In the genomic region with DNA sequence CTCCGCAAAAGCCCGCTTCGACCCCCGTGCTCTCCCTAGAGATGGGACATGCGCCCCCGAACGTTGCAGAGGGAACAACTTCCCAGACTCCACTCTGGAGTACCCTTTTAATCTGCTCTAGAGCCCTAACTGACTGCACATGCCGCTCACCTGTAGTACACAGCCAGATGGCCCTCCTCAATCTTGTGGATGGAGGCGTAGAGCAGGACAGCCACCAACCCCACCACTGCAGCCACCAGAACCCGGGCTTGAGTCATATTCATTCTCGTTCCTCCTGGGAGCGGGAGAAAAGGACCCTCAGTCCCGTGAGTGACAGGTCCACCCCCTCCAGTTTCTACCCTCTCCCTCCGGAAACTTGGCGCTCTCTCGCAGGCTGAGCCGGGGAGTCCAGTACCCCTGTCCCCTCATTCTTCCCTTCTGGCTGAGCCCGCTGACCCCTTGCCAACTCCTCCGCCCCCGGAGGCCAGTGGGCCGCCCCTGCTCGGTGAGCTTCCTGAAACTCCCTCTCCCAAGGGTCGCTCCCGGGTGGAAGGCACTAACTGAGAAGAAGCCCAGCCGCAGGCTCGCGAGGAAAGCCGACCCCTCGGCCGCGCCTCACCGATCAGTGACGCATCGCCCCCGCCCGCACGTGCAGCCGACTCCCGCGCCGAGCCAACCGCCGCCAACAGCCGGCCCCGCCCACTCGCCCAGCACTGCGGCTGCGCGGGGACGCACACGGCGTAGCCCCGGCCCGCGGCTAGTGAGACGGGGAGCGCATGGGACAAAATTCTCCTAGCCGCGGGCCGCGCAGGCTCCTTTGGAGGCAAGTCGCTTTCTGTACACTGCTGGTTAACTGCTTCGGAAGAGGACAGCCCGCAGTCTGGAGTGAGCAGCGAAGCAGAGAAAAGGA, we compare ENCODE assay signal across 8 cellular contexts. TPM values are rescaled to one million over a fixed set of nuclear protein-coding genes. Genes with fewer than 3 reads are reported as not detected.
DNase-seq lines count a peak whose midpoint lies in the region; ATAC-seq and TF ChIP-seq lines count a peak whose summit lies in the region.

Gene ERLIN1 (minus strand): TSS at position 666 of the 889 bp plus-strand sequence. CDS start 403 bp downstream, at position 263.

- peak in 1 of 4 experiments; percentile 41 for TF ChIP-seq CTCF in uterus (IDR thresholded peaks at IDR 0.05)

- ATAC-seq in GM18498 (IDR thresholded peaks at IDR 0.05; ENCODE audit: unreplicated experiment) (peak; percentile 90), HG02885 (IDR thresholded peaks at IDR 0.05; ENCODE audit: poor library complexity, unreplicated experiment) (peak; percentile 82), right cardiac atrium (peak; percentile 99)

- peak within 1 kb of the TSS; percentile 98 for H3K4me3 ChIP-seq in right cardiac atrium (ENCODE audit: low read length)
- H3K4me3 ChIP-seq in uterus = peak within 1 kb of the TSS; percentile 82 to 99

- H3K36me3 ChIP-seq in uterus = no peaks in the 10 kb centered on the region

- H3K9me3 ChIP-seq in right cardiac atrium (ENCODE audit: control insufficient read depth, low read length) = no peaks in the 10 kb centered on the region
- H3K9me3 ChIP-seq in uterus = no peaks in the 10 kb centered on the region

- DNase-seq in NCI-H187 (lab: John Stamatoyannopoulos, UW) = peak; percentile 67 to 69
- peak; percentile 31 to 93 (median 85) for DNase-seq in anterior cingulate cortex (lab: John Stamatoyannopoulos, UW)
- DNase-seq in right cardiac atrium = peak; percentile 93 to 97 (median 97)
- DNase-seq in putamen (ENCODE audit: low spot score) = peak; percentile 91
- DNase-seq in uterus = peak; percentile 89 to 93

- H3K27ac ChIP-seq in right cardiac atrium (ENCODE audit: low read length) (peak within 1 kb of the TSS; percentile 95), uterus (peak within 1 kb of the TSS; percentile 87 to 90)

- under 1% methylated on average over 65 of the region's 65 CpGs for WGBS in right cardiac atrium

- TF ChIP-seq POLR2A in uterus (IDR thresholded peaks at IDR 0.05) = peak; percentile 64 to 75

- no peaks in the 10 kb centered on the region for H3K27me3 ChIP-seq in right cardiac atrium (ENCODE audit: control insufficient read depth, insufficient read depth)
- no peaks in the 10 kb centered on the region for H3K27me3 ChIP-seq in uterus

- intact Hi-C loops in T-helper 2 cell treated with Interferon-gamma antibody and Interleukin-4, amounts not matched to agents 100 ng/mL and 5 ng/mL, for 36 hours (cut with micrococcal nuclease) = loop anchor here (1.0 to 10.0 kb wide), 7 partner anchors 44 to 727 kb away; partner anchors contain the start of genes BLOC1S2, CHUK, CWF19L1 and HIF1AN
- intact Hi-C loops in right cardiac atrium (cut with DNase I) = no loop called here
- intact Hi-C loops in uterus (cut with DNase I; ENCODE audit: low total_unique reads) = no loop called here

- peaks cover 3% of the 10 kb centered on the region for H3K4me1 ChIP-seq in right cardiac atrium (ENCODE audit: control insufficient read depth, insufficient read depth, low read length)
- peaks cover 5 to 10% of the 10 kb centered on the region in 2 donors for H3K4me1 ChIP-seq in uterus

RNA-seq across cellular contexts. Expression of gene ERLIN1, which starts in this region (rescaled TPM):
- total RNA-seq in T-helper 2 cell treated with Interferon-gamma antibody and Interleukin-4, amounts not matched to agents 100 ng/mL and 5 ng/mL, for 36 hours = 17.1 and 18.1 TPM in 2 replicates
- 10 to 100 TPM in 1 of 4 donors, 1 to 10 TPM in 3; 8.3 to 10.3 (median 9.3) TPM for total RNA-seq in right cardiac atrium
- 3.4 TPM for polyA plus RNA-seq in right cardiac atrium
- 10 to 100 TPM in 3 of 4 donors, 1 to 10 TPM in 1; 2.4 to 44.8 (median 16.7) TPM for total RNA-seq in uterus

Comparison
In these comparisons a context has a peak if more than half of its experiments do, and no peak if none do; other contexts are left out.
1. Peak in every context shown above with its lines: DNase-seq, ATAC-seq, H3K4me3 ChIP-seq and H3K27ac ChIP-seq.